16 cellular contexts compared by ENCODE assay signal in genomic region chr2:226354434-226354833, GRCh38.
DNase-seq lines count a peak whose midpoint lies in the region; ATAC-seq, FAIRE-seq and TF ChIP-seq lines count a peak whose summit lies in the region.
"Had no signal": no experiment of that assay in that cellular context is flagged by ENCODE, and none has a peak within 500 bp of the region (broad histone marks: within the 10 kb centered on the region; RNA-seq: fewer than 3 reads in every experiment).

No MANE protein-coding gene starts in this region.

- no peak overlapping the region for H3K27ac ChIP-seq in HEK293 (ENCODE audit: extremely low read depth, low read depth, low read length)
- H3K27ac ChIP-seq: cardiac muscle cell, heart left ventricle had no signal

- ATAC-seq in HG03439 (IDR thresholded peaks at IDR 0.05; ENCODE audit: unreplicated experiment) (no peak), GM21447 (IDR thresholded peaks at IDR 0.05; ENCODE audit: unreplicated experiment) (no peak), HG03159 (IDR thresholded peaks at IDR 0.05; ENCODE audit: unreplicated experiment) (no peak)
- ATAC-seq: sciatic nerve; stimulated activated naive CD8-positive, alpha-beta T cell treated with anti-CD3 and anti-CD28 coated beads, Interleukin-15, Interleukin-2, amounts not matched to agents 100 U/mL and 50 U/mL, for 24 hours had no signal

- CTCF ChIA-PET in HEK293 (lab: Yijun Ruan, JAX), result interaction anchor here (0.6 kb wide), 1 partner anchor 12 kb away, joined by 4 read pairs; no protein-coding TSS in a partner anchor

- H3K36me3 ChIP-seq in HEK293 (ENCODE audit: control insufficient read depth in 2 of 2, insufficient read depth in 1 of 2, low read length in 2 of 2), result no peaks in the 10 kb centered on the region
- H3K36me3 ChIP-seq: cardiac muscle cell, heart left ventricle had no signal

- no peak for TF ChIP-seq CTCF in HEK293 (tag by site-specific recombination; IDR thresholded peaks at IDR 0.05)

- H3K4me3 ChIP-seq in HEK293 (ENCODE audit: low read depth, low read length), result no peak overlapping the region
- no peak overlapping the region for H3K4me3 ChIP-seq in skeletal muscle cell (ENCODE audit: low read depth, low read length)
- H3K4me3 ChIP-seq: cardiac muscle cell, heart left ventricle had no signal

- no peak for FAIRE-seq in RCC 7860 (lab: Jason Lieb, UNC)

- DNase-seq in RCC 7860 (ENCODE audit: low spot score) (peak; percentile 53), fibroblast of peridontal ligament (ENCODE audit: extremely low read depth) (peak; percentile 65), skeletal muscle cell (ENCODE audit: low read depth) (peak; percentile 25)
- DNase-seq: activated gamma-delta T cell; effector memory CD4-positive, alpha-beta T cell; HCEC 1CT; NCI-H2081; SK-N-SH; stimulated activated naive CD8-positive, alpha-beta T cell treated with anti-CD3 and anti-CD28 coated beads, Interleukin-15, Interleukin-2, amounts not matched to agents 100 U/mL and 50 U/mL, for 24 hours had no signal

- POLR2A ChIA-PET in HEK293 (lab: Yijun Ruan, JAX), result no interaction called here

- H3K4me1 ChIP-seq in HEK293 (ENCODE audit: control insufficient read depth, insufficient read depth, low read length), result no peaks in the 10 kb centered on the region

- no peaks in the 10 kb centered on the region for H3K9me3 ChIP-seq in HEK293 (ENCODE audit: control insufficient read depth, insufficient read depth, low read depth, low read length)
- H3K9me3 ChIP-seq: heart left ventricle, SK-N-SH had no signal

TF ChIP-seq in HEK293, 187 proteins besides CTCF, POLR2A, EP300 and RAD21:
- TF ChIP-seq GLIS1 (tag by site-specific recombination; IDR thresholded peaks at IDR 0.05), result 0 out of 2 replicates have a peak, but pooled peaks have one; percentile 13
- TF ChIP-seq ZNF148 (tag by site-specific recombination; IDR thresholded peaks at IDR 0.05; ENCODE audit: borderline replicate concordance), result no peak
